Comparison of ENCODE assay signal across 7 cellular contexts in genomic region chr3:172039352-172040077, GRCh38. TPM values are rescaled to one million over a fixed set of nuclear protein-coding genes. Genes with fewer than 3 reads are reported as not detected.
A peak's percentile ranks its signal among the peaks of the same experiment; 100 is the strongest.
DNase-seq lines count a peak whose midpoint lies in the region; ATAC-seq and TF ChIP-seq lines count a peak whose summit lies in the region.

Gene FNDC3B (plus strand): TSS chr3:172039578. CDS start chr3:172112480, 72,902 bp downstream.

- WGBS in hepatocyte (ENCODE audit: low lambda C conversion rate, missing lambda C conversion rate), result under 1% methylated on average over 50 of the region's 63 CpGs

- H3K4me2 ChIP-seq in hepatocyte, result peak within 1 kb of the TSS; percentile 79

- H2AFZ ChIP-seq in hepatocyte, result peak within 1 kb of the TSS; percentile 14

- H3K36me3 ChIP-seq in hepatocyte (replicated peaks; ENCODE audit: insufficient read depth, low read depth), result peaks cover 3% of the 10 kb centered on the region

- in situ Hi-C loops in astrocyte of the cerebellum (cut with HindIII; ENCODE audit: low sequenced_read_pairs), result no loop called here

- TF ChIP-seq CTCF in astrocyte of the cerebellum (IDR thresholded peaks at IDR 0.05; ENCODE audit: low read depth, low read length, missing control alignments) (no peak), hepatocyte (IDR thresholded peaks at IDR 0.05; ENCODE audit: poor library complexity) (no peak), retinal pigment epithelial cell (conservative IDR thresholded peaks at IDR 0.05; ENCODE audit: low read depth, low read length) (no peak)

- H3K79me2 ChIP-seq in hepatocyte, result peaks cover 48% of the 10 kb centered on the region

- DNase-seq in NCI-H2029 treated with DMSO at 0.1 percent for 48 hours (lab: John Stamatoyannopoulos, UW) (peak; percentile 48), T-helper 9 cell (peak; percentile 87), astrocyte of the cerebellum (ENCODE audit: low read depth) (peak; percentile 92), hepatocyte (ENCODE audit: low spot score) (peak; percentile 96), retinal pigment epithelial cell (ENCODE audit: low read depth) (peak; percentile 87)

- peak; percentile 78 for TF ChIP-seq POLR2A in GM18505 (IDR thresholded peaks at IDR 0.05; ENCODE audit: borderline replicate concordance, extremely low read depth, insufficient read depth, insufficient read length)

- ATAC-seq in GM18505 (IDR thresholded peaks at IDR 0.05; ENCODE audit: unreplicated experiment) (peak; percentile 71), HG02973 (IDR thresholded peaks at IDR 0.05; ENCODE audit: unreplicated experiment) (peak; percentile 65)

- H3K9me3 ChIP-seq in hepatocyte (ENCODE audit: low read depth), result no peaks in the 10 kb centered on the region

- H3K27ac ChIP-seq in hepatocyte, result peak within 1 kb of the TSS; percentile 99

- H3K9me2 ChIP-seq in hepatocyte (replicated peaks; ENCODE audit: insufficient read depth), result no peaks in the 10 kb centered on the region

- H4K20me1 ChIP-seq in hepatocyte (ENCODE audit: insufficient read depth, poor library complexity, severe bottlenecking), result peaks cover 28% of the 10 kb centered on the region

- no peaks in the 10 kb centered on the region for H3K4me1 ChIP-seq in hepatocyte (ENCODE audit: insufficient read depth)

- peak within 1 kb of the TSS; percentile 96 for H3K4me3 ChIP-seq in astrocyte of the cerebellum (ENCODE audit: low read depth, low read length)
- H3K4me3 ChIP-seq in hepatocyte, result peak within 1 kb of the TSS; percentile 88
- peak within 1 kb of the TSS; percentile 76 for H3K4me3 ChIP-seq in retinal pigment epithelial cell (ENCODE audit: low read length)

- H3K27me3 ChIP-seq in hepatocyte, result no peaks in the 10 kb centered on the region

RNA-seq across cellular contexts. Expression of gene FNDC3B, which starts in this region (rescaled TPM):
- total RNA-seq in hepatocyte, result 91.9 and 113 TPM in 2 replicates
- polyA plus RNA-seq in hepatocyte, result 61.2 and 66.3 TPM in 2 replicates

Comparison
In these comparisons a context has a peak if more than half of its experiments do, and no peak if none do; other contexts are left out.
1. Peak in every context shown above with its lines: DNase-seq, ATAC-seq, H3K4me3 ChIP-seq and H3K27ac ChIP-seq.